In the genomic region with DNA sequence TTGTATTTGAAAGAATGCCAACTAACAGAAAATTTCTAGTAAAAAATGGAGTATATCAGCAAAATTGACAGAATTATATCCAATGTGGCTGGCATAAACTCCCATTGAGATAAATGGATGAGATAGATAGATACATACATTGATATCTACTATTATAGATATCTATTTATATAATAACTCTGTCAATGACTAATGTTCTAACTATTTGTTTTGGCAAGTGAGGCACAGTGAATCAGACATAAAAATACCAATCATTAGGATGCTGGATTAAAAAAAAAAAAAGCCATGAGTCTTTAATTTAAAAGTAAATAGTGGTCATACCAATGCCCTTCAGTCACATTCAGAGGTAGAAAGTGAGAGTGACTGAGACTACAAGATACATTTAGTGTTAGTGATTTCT, we compare ENCODE assay signal across 15 cellular contexts. TPM values are rescaled to one million over a fixed set of nuclear protein-coding genes. Genes with fewer than 3 reads are reported as not detected.
DNase-seq lines count a peak whose midpoint lies in the region; ATAC-seq and TF ChIP-seq lines count a peak whose summit lies in the region.
"Had no signal": no experiment of that assay in that cellular context is flagged by ENCODE, and none has a peak within 500 bp of the region (broad histone marks: within the 10 kb centered on the region; RNA-seq: fewer than 3 reads in every experiment).

No MANE protein-coding gene starts in this region.

- peak overlapping the region; percentile 56 for H3K27ac ChIP-seq in osteoblast (ENCODE audit: low read depth, low read length)
- H3K27ac ChIP-seq: suprapubic skin had no signal

- peak overlapping the region; percentile 8 for H3K4me3 Mint-ChIP-seq in Calu3 (ENCODE audit: low read depth, unreplicated experiment)
- H3K4me3 Mint-ChIP-seq: CD4-positive, CD25-positive, alpha-beta regulatory T cell had no signal

- H3K4me2 ChIP-seq in osteoblast (ENCODE audit: insufficient read depth, low read length), result peak overlapping the region; percentile 23

- H3K27ac Mint-ChIP-seq in Calu3 (ENCODE audit: unreplicated experiment), result peak overlapping the region; percentile 72
- H3K27ac Mint-ChIP-seq: CD4-positive, CD25-positive, alpha-beta regulatory T cell had no signal

- peaks cover 61% of the 10 kb centered on the region for H3K4me1 Mint-ChIP-seq in Calu3 (ENCODE audit: low read depth, unreplicated experiment)
- H3K4me1 Mint-ChIP-seq: CD4-positive, CD25-positive, alpha-beta regulatory T cell had no signal

- no peaks in the 10 kb centered on the region for H3K27me3 Mint-ChIP-seq in Calu3 (ENCODE audit: unreplicated experiment)

- no TSS peak for BruUV-seq in Calu3 (replicated peaks; lab: Mats Ljungman, UMichigan)

- H3K9me3 Mint-ChIP-seq in Calu3 (ENCODE audit: low read depth, unreplicated experiment), result no peaks in the 10 kb centered on the region
- H3K9me3 Mint-ChIP-seq: CD4-positive, CD25-positive, alpha-beta regulatory T cell had no signal

- H3K9me3 ChIP-seq in osteoblast (ENCODE audit: low read depth, low read length), result no peaks in the 10 kb centered on the region
- H3K9me3 ChIP-seq: suprapubic skin had no signal

- intact Hi-C loops in Calu3 (cut with micrococcal nuclease; ENCODE audit: unreplicated experiment), result no loop called here

- no peak for ATAC-seq in GM19324 (IDR thresholded peaks at IDR 0.05; ENCODE audit: low FRiP score, unreplicated experiment)

- H2AFZ ChIP-seq in osteoblast (ENCODE audit: low read length), result no peak overlapping the region

- H4K20me1 ChIP-seq in osteoblast (ENCODE audit: insufficient read depth, low read length), result no peaks in the 10 kb centered on the region

- DNase-seq in Calu3 (no peak), RPMI7951 (ENCODE audit: low read depth) (peak; percentile 36), epithelial cell of esophagus (ENCODE audit: low read depth) (peak; percentile 80), osteoblast (ENCODE audit: insufficient read length, low spot score, missing footprints) (peak; percentile 21), mesenteric fat pad (ENCODE audit: low spot score) (no peak), glomerular visceral epithelial cell (ENCODE audit: extremely low spot score) (no peak), HT-29 (ENCODE audit: low spot score) (no peak)
- DNase-seq: activated CD4-positive, alpha-beta T cell treated with anti-CD3 and anti-CD28 coated beads, Interleukin-2, amount 50 U/mL, for 48 hours; CD4-positive, CD25-positive, alpha-beta regulatory T cell; NCI-H1092 treated with DMSO at 0.1 percent for 48 hours; NCI-H2171 treated with DMSO at 0.1 percent for 48 hours; posterior cingulate gyrus; SHP77 treated with DMSO at 0.1 percent for 48 hours had no signal

- H3K4me3 ChIP-seq in epithelial cell of esophagus (ENCODE audit: low read length) (no peak overlapping the region), osteoblast (ENCODE audit: insufficient read depth, low read length) (no peak overlapping the region)
- H3K4me3 ChIP-seq: suprapubic skin had no signal

- no peaks in the 10 kb centered on the region for H3K27me3 ChIP-seq in osteoblast (ENCODE audit: insufficient read depth, low read length)
- H3K27me3 ChIP-seq: suprapubic skin had no signal

- H3K79me2 ChIP-seq in osteoblast (ENCODE audit: insufficient read depth, low read length), result no peaks in the 10 kb centered on the region

- TF ChIP-seq CTCF in Calu3 (IDR thresholded peaks at IDR 0.05; ENCODE audit: unreplicated experiment), result no peak
- no peak for TF ChIP-seq CTCF in epithelial cell of esophagus (IDR thresholded peaks at IDR 0.05; ENCODE audit: insufficient read depth, low read depth, low read length, missing control alignments)
- no peak for TF ChIP-seq CTCF in osteoblast (IDR thresholded peaks at IDR 0.05; ENCODE audit: extremely low read depth, low read depth, low read length)

- CTCF ChIA-PET in Calu3 (lab: Charles Lee), result interaction anchor here (0.6 to 2.3 kb wide), 4 partner anchors 9 to 234 kb away, joined by 3 to 6 read pairs (median 4); a partner anchor contains a TSS

- H3K4me1 ChIP-seq in osteoblast (ENCODE audit: insufficient read depth, low read length), result peaks cover 43% of the 10 kb centered on the region
- H3K4me1 ChIP-seq: suprapubic skin had no signal

- no peaks in the 10 kb centered on the region for H3K36me3 Mint-ChIP-seq in Calu3 (ENCODE audit: insufficient read depth, unreplicated experiment)
- H3K36me3 Mint-ChIP-seq: CD4-positive, CD25-positive, alpha-beta regulatory T cell had no signal

- no peaks in the 10 kb centered on the region for H3K36me3 ChIP-seq in osteoblast (ENCODE audit: insufficient read depth, low read length)
- H3K36me3 ChIP-seq: suprapubic skin had no signal

RNA-seq across cellular contexts. Expression of a gene that starts 33.7 kb away (rescaled TPM):
- total RNA-seq in Calu3 (2022) (27.7 and 38.5 TPM in 2 replicates), osteoblast (83.2 and 89.3 TPM in 2 replicates), mesenteric fat pad (52.2 TPM)
- total RNA-seq in RPMI7951 (2014; rRNA removed; shearing (Covaris generic)), result 36.8 and 46.3 TPM in 2 replicates
- 0.52 and 1.2 TPM in 2 replicates for total RNA-seq in HT-29 (2014; rRNA removed; shearing (Covaris generic))

RNA-seq across cellular contexts. Expression of a gene that starts 56.0 kb away (rescaled TPM):
- total RNA-seq in Calu3 (2022) (0.76 TPM in 1 of 2 replicates, not detected in the other), osteoblast (0.29 and 0.36 TPM in 2 replicates), mesenteric fat pad (1.1 TPM)
- total RNA-seq in RPMI7951 (2014; rRNA removed; shearing (Covaris generic)), result 0.20 and 0.36 TPM in 2 replicates
- total RNA-seq in HT-29 (2014; rRNA removed; shearing (Covaris generic)), result 0.39 TPM in 1 of 2 replicates, not detected in the other

Comparison
In these comparisons a context has a peak if more than half of its experiments do, and no peak if none do; other contexts are left out.
1. DNase-seq: peak in RPMI7951 (single experiment), epithelial cell of esophagus (single experiment) and osteoblast (single experiment); none in Calu3 (single experiment), mesenteric fat pad (single experiment), glomerular visceral epithelial cell (single experiment) and HT-29 (single experiment).
2. RNA of a gene that starts 33.7 kb away (total RNA-seq): 83.2 to 89.3 TPM in osteoblast, 52.2 TPM in mesenteric fat pad (single experiment), 36.8 to 46.3 TPM in RPMI7951 and 27.7 to 38.5 TPM in Calu3; 0.52 to 1.2 TPM in HT-29; every median in the first group is over 10 times any median in the second.